In genomic region chr9:35826071-35826701, GRCh38 we compare ENCODE assay signal across 9 cellular contexts. TPM values are rescaled to one million over a fixed set of nuclear protein-coding genes. Genes with fewer than 3 reads are reported as not detected.
DNase-seq lines count a peak whose midpoint lies in the region; ATAC-seq and TF ChIP-seq lines count a peak whose summit lies in the region.
"Had no signal": no experiment of that assay in that cellular context is flagged by ENCODE, and none has a peak within 500 bp of the region (broad histone marks: within the 10 kb centered on the region; RNA-seq: fewer than 3 reads in every experiment).

No MANE protein-coding gene starts in this region.

- TF ChIP-seq EP300 in ovary (IDR thresholded peaks at IDR 0.05): no peak

- no peak overlapping the region for H3K4me3 Mint-ChIP-seq in activated CD4-positive, alpha-beta memory T cell treated with anti-CD3 and anti-CD28 coated beads, Interleukin-2, amount 10 ng/mL, durations not matched to agents 7 days and 5 days

- CTCF ChIA-PET in activated CD4-positive, alpha-beta memory T cell treated with anti-CD3 and anti-CD28 coated beads, Interleukin-2, amount 10 ng/mL, durations not matched to agents 7 days and 5 days (lab: Charles Lee): interaction anchor here (0.6 to 3.2 kb wide), 22 partner anchors 10 to 630 kb away, joined by 3 to 35 read pairs (median 4); partner anchors contain the start of genes GBA2, HINT2, RGP1 and SPAG8

- H3K4me1 ChIP-seq in ovary (ENCODE audit: insufficient read depth): peaks cover 11% of the 10 kb centered on the region

- no peak for TF ChIP-seq POLR2A in ovary (IDR thresholded peaks at IDR 0.05)

- no peaks in the 10 kb centered on the region for H3K9me3 ChIP-seq in ovary

- no peaks in the 10 kb centered on the region for H3K27me3 ChIP-seq in ovary

- H3K27ac Mint-ChIP-seq in activated CD4-positive, alpha-beta memory T cell treated with anti-CD3 and anti-CD28 coated beads, Interleukin-2, amount 10 ng/mL, durations not matched to agents 7 days and 5 days: no peak overlapping the region

- H3K4me3 ChIP-seq in fibroblast of villous mesenchyme (ENCODE audit: low read depth, low read length) (no peak overlapping the region), ovary (no peak overlapping the region)

- H3K9me3 Mint-ChIP-seq in activated CD4-positive, alpha-beta memory T cell treated with anti-CD3 and anti-CD28 coated beads, Interleukin-2, amount 10 ng/mL, durations not matched to agents 7 days and 5 days: no peaks in the 10 kb centered on the region

- peak; percentile 86 for TF ChIP-seq CTCF in fibroblast of villous mesenchyme (IDR thresholded peaks at IDR 0.05; ENCODE audit: insufficient read depth, low read depth, low read length)
- peak; percentile 23 to 46 (median 43) for TF ChIP-seq CTCF in ovary (IDR thresholded peaks at IDR 0.05)

- POLR2A ChIA-PET in activated CD4-positive, alpha-beta memory T cell treated with anti-CD3 and anti-CD28 coated beads, Interleukin-2, amount 10 ng/mL, durations not matched to agents 7 days and 5 days (lab: Charles Lee): interaction anchor here (1.0 to 2.1 kb wide), 3 partner anchors 10 to 14 kb away, joined by 3 to 9 read pairs (median 6); partner anchors contain the start of genes HINT2 and SPAG8

- no peaks in the 10 kb centered on the region for H3K36me3 ChIP-seq in ovary

- WGBS in ovary, 3 donors: 20 to 25% (median 22%) methylated on average over 4 of the region's 4 CpGs

- H3K4me1 Mint-ChIP-seq in activated CD4-positive, alpha-beta memory T cell treated with anti-CD3 and anti-CD28 coated beads, Interleukin-2, amount 10 ng/mL, durations not matched to agents 7 days and 5 days: peaks cover 23% of the 10 kb centered on the region

- H3K27ac ChIP-seq in ovary: no peak overlapping the region

- DNase-seq in ACHN (peak; percentile 60), ELF-1 (ENCODE audit: low read depth, low spot score) (peak; percentile 55), NCI-H2196 treated with DMSO at 0.1 percent for 48 hours (lab: John Stamatoyannopoulos, UW; ENCODE audit: unreplicated experiment) (peak; percentile 39), fibroblast of villous mesenchyme (ENCODE audit: low read depth) (peak; percentile 71), ovary (no peak), OCI-M2 (lab: John Stamatoyannopoulos, UW; ENCODE audit: unreplicated experiment) (no peak)
- peak; percentile 31 for DNase-seq in activated CD4-positive, alpha-beta memory T cell treated with anti-CD3 and anti-CD28 coated beads, Interleukin-2, amount 10 ng/mL, durations not matched to agents 7 days and 5 days

- H3K36me3 Mint-ChIP-seq in activated CD4-positive, alpha-beta memory T cell treated with anti-CD3 and anti-CD28 coated beads, Interleukin-2, amount 10 ng/mL, durations not matched to agents 7 days and 5 days (ENCODE audit: low read depth): no peaks in the 10 kb centered on the region

- in situ Hi-C loops in ACHN (cut with HindIII; ENCODE audit: low pct_ligation_motif_present, low pct_unique_long_range_greater_than_20kb, low sequenced_read_pairs): no loop called here

- peak; percentile 37 for ATAC-seq in HG03039 (IDR thresholded peaks at IDR 0.05; ENCODE audit: unreplicated experiment)

- intact Hi-C loops in ovary (cut with DNase I): no loop called here

- H3K27me3 Mint-ChIP-seq in activated CD4-positive, alpha-beta memory T cell treated with anti-CD3 and anti-CD28 coated beads, Interleukin-2, amount 10 ng/mL, durations not matched to agents 7 days and 5 days: peaks cover 9% of the 10 kb centered on the region

RNA-seq across cellular contexts. Expression of gene FAM221B, which starts 2.3 kb away (rescaled TPM):
- not detected for total RNA-seq in activated CD4-positive, alpha-beta memory T cell treated with anti-CD3 and anti-CD28 coated beads, Interleukin-2, amount 10 ng/mL, durations not matched to agents 7 days and 5 days
- total RNA-seq in fibroblast of villous mesenchyme (not detected in 2 replicates), ovary (not detected)
- not detected for polyA plus RNA-seq in ovary
- total RNA-seq: mononuclear cell had no signal

RNA-seq across cellular contexts. Expression of gene TMEM8B, which starts 2.8 kb away (rescaled TPM):
- 1 to 10 TPM; 3.1 to 3.2 TPM for total RNA-seq in activated CD4-positive, alpha-beta memory T cell treated with anti-CD3 and anti-CD28 coated beads, Interleukin-2, amount 10 ng/mL, durations not matched to agents 7 days and 5 days
- total RNA-seq in fibroblast of villous mesenchyme (0.86 and 1.9 TPM in 2 replicates), ovary (10 to 100 TPM; 11.2 to 42.8 (median 37.0) TPM)
- 10 to 100 TPM; 17.2 to 20.6 TPM for polyA plus RNA-seq in ovary

RNA-seq across cellular contexts. Expression of gene HINT2, which starts 11.3 kb away (rescaled TPM):
- 10 to 100 TPM; 77.8 to 79.2 TPM for total RNA-seq in activated CD4-positive, alpha-beta memory T cell treated with anti-CD3 and anti-CD28 coated beads, Interleukin-2, amount 10 ng/mL, durations not matched to agents 7 days and 5 days
- 13.8 and 27.4 TPM in 2 replicates for total RNA-seq in fibroblast of villous mesenchyme
- total RNA-seq in ovary: 10 to 100 TPM; 14.9 to 38.0 (median 24.9) TPM
- 10 to 100 TPM; 26.1 to 36.0 TPM for polyA plus RNA-seq in ovary

RNA-seq across cellular contexts. Expression of gene SPAG8, which starts 14.1 kb away (rescaled TPM):
- 1 to 10 TPM; 2.0 to 2.2 TPM for total RNA-seq in activated CD4-positive, alpha-beta memory T cell treated with anti-CD3 and anti-CD28 coated beads, Interleukin-2, amount 10 ng/mL, durations not matched to agents 7 days and 5 days
- total RNA-seq in fibroblast of villous mesenchyme: 0.32 and 0.86 TPM in 2 replicates
- total RNA-seq in ovary: 10 to 100 TPM in 1 of 7 donors, 1 to 10 TPM in 6; 2.1 to 28.1 (median 5.0) TPM
- polyA plus RNA-seq in ovary: 1 to 10 TPM; 2.1 to 3.0 TPM

RNA-seq across cellular contexts. Expression of gene NPR2, which starts 34.8 kb away (rescaled TPM):
- 1 to 10 TPM; 7.7 to 8.5 TPM for total RNA-seq in activated CD4-positive, alpha-beta memory T cell treated with anti-CD3 and anti-CD28 coated beads, Interleukin-2, amount 10 ng/mL, durations not matched to agents 7 days and 5 days
- total RNA-seq in fibroblast of villous mesenchyme (16.4 and 19.9 TPM in 2 replicates), ovary (10 to 100 TPM in 5 of 7 donors, 1 to 10 TPM in 2; 5.5 to 30.1 (median 18.0) TPM)
- polyA plus RNA-seq in ovary: 10 to 100 TPM; 15.4 to 54.4 TPM

Comparison
In these comparisons a context has a peak if more than half of its experiments do, and no peak if none do; other contexts are left out.
1. DNase-seq: peak in ACHN (single experiment), ELF-1 (single experiment), NCI-H2196 treated with DMSO at 0.1 percent for 48 hours (single experiment), activated CD4-positive, alpha-beta memory T cell treated with anti-CD3 and anti-CD28 coated beads, Interleukin-2, amount 10 ng/mL, durations not matched to agents 7 days and 5 days (single experiment) and fibroblast of villous mesenchyme (single experiment); none in ovary (0 of 5) and OCI-M2 (single experiment).